1 cellular context compared by ENCODE assay signal in the genomic region with DNA sequence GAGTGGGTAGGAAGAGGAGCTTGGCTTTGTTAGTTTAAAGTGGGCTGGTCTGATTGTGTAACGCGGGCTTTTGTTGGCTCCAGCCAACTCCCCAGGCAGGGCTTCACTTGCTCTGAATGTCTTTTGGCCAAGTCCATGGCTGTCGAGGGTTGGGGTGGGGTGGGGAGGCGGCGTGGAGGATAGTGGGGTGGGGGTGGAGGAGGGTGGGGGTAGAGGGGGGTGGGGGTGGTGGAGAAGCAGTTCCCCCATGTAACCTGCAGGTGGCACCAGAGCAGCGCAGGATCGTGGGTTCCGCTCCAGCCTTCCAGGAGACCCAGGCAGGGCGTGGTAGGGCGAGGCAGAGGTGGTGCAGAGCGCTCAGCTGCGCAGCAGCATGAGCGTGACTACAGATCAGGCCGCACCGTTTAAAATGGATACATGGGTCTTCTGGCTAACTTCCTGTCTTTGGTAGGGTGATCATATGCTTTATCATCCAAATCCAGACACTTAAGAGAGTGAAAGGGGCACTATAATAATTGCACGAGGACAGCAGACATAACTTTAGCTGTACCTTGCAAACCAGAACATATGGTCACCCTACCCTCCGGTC.
TF ChIP-seq lines count a peak whose summit lies in the region.

No MANE protein-coding gene starts in this region.

TF ChIP-seq in neural cell, 6 proteins besides CTCF, POLR2A, EP300 and RAD21 (continued from another document):
- TF ChIP-seq, protein P1, sequence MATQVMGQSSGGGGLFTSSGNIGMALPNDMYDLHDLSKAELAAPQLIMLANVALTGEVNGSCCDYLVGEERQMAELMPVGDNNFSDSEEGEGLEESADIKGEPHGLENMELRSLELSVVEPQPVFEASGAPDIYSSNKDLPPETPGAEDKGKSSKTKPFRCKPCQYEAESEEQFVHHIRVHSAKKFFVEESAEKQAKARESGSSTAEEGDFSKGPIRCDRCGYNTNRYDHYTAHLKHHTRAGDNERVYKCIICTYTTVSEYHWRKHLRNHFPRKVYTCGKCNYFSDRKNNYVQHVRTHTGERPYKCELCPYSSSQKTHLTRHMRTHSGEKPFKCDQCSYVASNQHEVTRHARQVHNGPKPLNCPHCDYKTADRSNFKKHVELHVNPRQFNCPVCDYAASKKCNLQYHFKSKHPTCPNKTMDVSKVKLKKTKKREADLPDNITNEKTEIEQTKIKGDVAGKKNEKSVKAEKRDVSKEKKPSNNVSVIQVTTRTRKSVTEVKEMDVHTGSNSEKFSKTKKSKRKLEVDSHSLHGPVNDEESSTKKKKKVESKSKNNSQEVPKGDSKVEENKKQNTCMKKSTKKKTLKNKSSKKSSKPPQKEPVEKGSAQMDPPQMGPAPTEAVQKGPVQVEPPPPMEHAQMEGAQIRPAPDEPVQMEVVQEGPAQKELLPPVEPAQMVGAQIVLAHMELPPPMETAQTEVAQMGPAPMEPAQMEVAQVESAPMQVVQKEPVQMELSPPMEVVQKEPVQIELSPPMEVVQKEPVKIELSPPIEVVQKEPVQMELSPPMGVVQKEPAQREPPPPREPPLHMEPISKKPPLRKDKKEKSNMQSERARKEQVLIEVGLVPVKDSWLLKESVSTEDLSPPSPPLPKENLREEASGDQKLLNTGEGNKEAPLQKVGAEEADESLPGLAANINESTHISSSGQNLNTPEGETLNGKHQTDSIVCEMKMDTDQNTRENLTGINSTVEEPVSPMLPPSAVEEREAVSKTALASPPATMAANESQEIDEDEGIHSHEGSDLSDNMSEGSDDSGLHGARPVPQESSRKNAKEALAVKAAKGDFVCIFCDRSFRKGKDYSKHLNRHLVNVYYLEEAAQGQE (IDR thresholded peaks at IDR 0.05; ENCODE audit: borderline replicate concordance), result no peak
- no peak for TF ChIP-seq MXI1 (conservative IDR thresholded peaks at IDR 0.05; ENCODE audit: poor library complexity, severe bottlenecking)
